1 cellular context compared by ENCODE assay signal in genomic region chr2:109020217-109020637, GRCh38.
TF ChIP-seq lines count a peak whose summit lies in the region.

No MANE protein-coding gene starts in this region.

TF ChIP-seq in GM23338, 12 proteins besides CTCF, POLR2A, EP300 and RAD21 (continued from another document):
- TF ChIP-seq REST (IDR thresholded peaks at IDR 0.05; ENCODE audit: unreplicated experiment), result no peak
- no peak for TF ChIP-seq JUNB (IDR thresholded peaks at IDR 0.05; ENCODE audit: unreplicated experiment)
- no peak for TF ChIP-seq NANOG (IDR thresholded peaks at IDR 0.05; ENCODE audit: borderline replicate concordance)
- no peak for TF ChIP-seq EZH2 (IDR thresholded peaks at IDR 0.05; ENCODE audit: low read depth, unreplicated experiment)
- no peak for TF ChIP-seq STAT1 (IDR thresholded peaks at IDR 0.05; ENCODE audit: unreplicated experiment)
- TF ChIP-seq ZNF462 (CRISPR knock-in tag; IDR thresholded peaks at IDR 0.05), result no peak
- TF ChIP-seq ETS1 (IDR thresholded peaks at IDR 0.05), result no peak
- no peak for TF ChIP-seq CREB1 (CRISPR knock-in tag; IDR thresholded peaks at IDR 0.05; ENCODE audit: low read depth)
